ENCODE assay signal across 28 cellular contexts in genomic region chr15:101452572-101452971, GRCh38. TPM values are rescaled to one million over a fixed set of nuclear protein-coding genes. Genes with fewer than 3 reads are reported as not detected.
A peak's percentile ranks its signal among the peaks of the same experiment; 100 is the strongest.
DNase-seq lines count a peak whose midpoint lies in the region; ATAC-seq and TF ChIP-seq lines count a peak whose summit lies in the region.
"Had no signal": no experiment of that assay in that cellular context is flagged by ENCODE, and none has a peak within 500 bp of the region (broad histone marks: within the 10 kb centered on the region; RNA-seq: fewer than 3 reads in every experiment).

No MANE protein-coding gene starts in this region.

- no peak overlapping the region for H3K4me3 Mint-ChIP-seq in effector memory CD8-positive, alpha-beta T cell
- H3K4me3 Mint-ChIP-seq: activated CD4-positive, alpha-beta memory T cell treated with anti-CD3 and anti-CD28 coated beads for 36 hours; activated naive CD4-positive, alpha-beta T cell treated with anti-CD3 and anti-CD28 coated beads, Interleukin-2, amount 10 ng/mL, durations not matched to agents 7 days and 5 days; CD4-positive, alpha-beta T cell; immature natural killer cell; stimulated activated naive B cell treated with anti-CD40 and anti-IgM and Interleukin-4, amounts not matched to agents 10 μg/mL and 1 μg/mL and 100 μg/mL, for 72 hours had no signal

- H3K4me1 Mint-ChIP-seq in effector memory CD8-positive, alpha-beta T cell (ENCODE audit: low read depth in 2 of 2): no peaks in the 10 kb centered on the region

- H3K36me3 Mint-ChIP-seq in effector memory CD8-positive, alpha-beta T cell (ENCODE audit: insufficient read depth): no peaks in the 10 kb centered on the region
- H3K36me3 Mint-ChIP-seq: activated CD4-positive, alpha-beta memory T cell treated with anti-CD3 and anti-CD28 coated beads for 36 hours; activated naive CD4-positive, alpha-beta T cell treated with anti-CD3 and anti-CD28 coated beads, Interleukin-2, amount 10 ng/mL, durations not matched to agents 7 days and 5 days; brain; immature natural killer cell; stimulated activated naive B cell treated with anti-CD40 and anti-IgM and Interleukin-4, amounts not matched to agents 10 μg/mL and 1 μg/mL and 100 μg/mL, for 72 hours had no signal

- H3K4me1 ChIP-seq in right lobe of liver (peaks cover 0 to 82% (median 39%) of the 10 kb centered on the region in 4 donors), testis (peaks cover 47% of the 10 kb centered on the region)

- no peak for TF ChIP-seq POLR2A in right lobe of liver (IDR thresholded peaks at IDR 0.05)
- TF ChIP-seq POLR2A in testis (IDR thresholded peaks at IDR 0.05): no peak

- H3K27ac ChIP-seq in coronary artery (no peak overlapping the region), right lobe of liver (peak overlapping the region; percentile 74 to 98 (median 92)), testis (peak overlapping the region; percentile 65 to 73)
- H3K27ac ChIP-seq: neutrophil had no signal

- no peak for ATAC-seq in left ventricle myocardium superior
- ATAC-seq in right lobe of liver: peak; percentile 6 to 49 (median 34)
- no peak for ATAC-seq in effector memory CD8-positive, alpha-beta T cell (replicated peaks)
- no peak for ATAC-seq in GM18517 (IDR thresholded peaks at IDR 0.05; ENCODE audit: unreplicated experiment)
- ATAC-seq: activated CD4-positive, CD25-positive, alpha-beta regulatory T cell treated with anti-CD3 and anti-CD28 coated beads, Interleukin-2, amount 50 U/mL, for 24 hours; gastrocnemius medialis; stimulated activated naive B cell treated with anti-CD40 and anti-IgM and Interleukin-4, amounts not matched to agents 10 μg/mL and 1 μg/mL and 100 μg/mL, for 72 hours had no signal

- peaks cover 50 to 78% of the 10 kb centered on the region in 2 donors for H3K27me3 Mint-ChIP-seq in effector memory CD8-positive, alpha-beta T cell

- H3K36me3 ChIP-seq in right lobe of liver (peaks cover 0 to 6% (median 2%) of the 10 kb centered on the region in 4 donors), testis (ENCODE audit: low read depth, missing control alignments) (no peaks in the 10 kb centered on the region)
- H3K36me3 ChIP-seq: gastrocnemius medialis, HAP-1, left lung, neutrophil had no signal

- 36% methylated on average over 8 of the region's 11 CpGs for WGBS in right lobe of liver (ENCODE audit: insufficient coverage, low coverage, low lambda C conversion rate, missing lambda C conversion rate)
- whole genome bisulfite sequencing in testis, 2 donors: 55 to 69% methylated on average over 11 of the region's 11 CpGs

- intact Hi-C loops in cardiac septum (cut with DNase I) (loop anchor here (5.0 kb wide), 1 partner anchor 165 kb away; no protein-coding TSS in a partner anchor), left ventricle myocardium superior (cut with micrococcal nuclease) (no loop called here), right lobe of liver (cut with DNase I) (no loop called here), testis (cut with DNase I; ENCODE audit: low total_unique reads) (no loop called here)

- H3K9me3 Mint-ChIP-seq in effector memory CD8-positive, alpha-beta T cell: no peaks in the 10 kb centered on the region
- H3K9me3 Mint-ChIP-seq: activated CD4-positive, alpha-beta memory T cell treated with anti-CD3 and anti-CD28 coated beads for 36 hours; activated naive CD4-positive, alpha-beta T cell treated with anti-CD3 and anti-CD28 coated beads, Interleukin-2, amount 10 ng/mL, durations not matched to agents 7 days and 5 days; CD4-positive, alpha-beta T cell; immature natural killer cell; stimulated activated naive B cell treated with anti-CD40 and anti-IgM and Interleukin-4, amounts not matched to agents 10 μg/mL and 1 μg/mL and 100 μg/mL, for 72 hours had no signal

- no peak overlapping the region for H3K27ac Mint-ChIP-seq in effector memory CD8-positive, alpha-beta T cell
- H3K27ac Mint-ChIP-seq: activated CD4-positive, alpha-beta memory T cell treated with anti-CD3 and anti-CD28 coated beads for 36 hours; activated naive CD4-positive, alpha-beta T cell treated with anti-CD3 and anti-CD28 coated beads, Interleukin-2, amount 10 ng/mL, durations not matched to agents 7 days and 5 days; CD4-positive, alpha-beta T cell; immature natural killer cell; stimulated activated naive B cell treated with anti-CD40 and anti-IgM and Interleukin-4, amounts not matched to agents 10 μg/mL and 1 μg/mL and 100 μg/mL, for 72 hours had no signal

- H3K4me3 ChIP-seq in coronary artery (no peak overlapping the region), right lobe of liver (no peak overlapping the region), testis (no peak overlapping the region)
- H3K4me3 ChIP-seq: gastrocnemius medialis, HAP-1, left lung had no signal

- TF ChIP-seq CTCF in coronary artery (IDR thresholded peaks at IDR 0.05): no peak
- no peak for TF ChIP-seq CTCF in right lobe of liver (IDR thresholded peaks at IDR 0.05)
- TF ChIP-seq CTCF in testis (IDR thresholded peaks at IDR 0.05): no peak

- no peaks in the 10 kb centered on the region for H3K27me3 ChIP-seq in right lobe of liver
- no peaks in the 10 kb centered on the region for H3K27me3 ChIP-seq in testis
- H3K27me3 ChIP-seq: gastrocnemius medialis, left lung had no signal

- DNase-seq in cardiac septum (ENCODE audit: low spot score) (peak; percentile 61), left ventricle myocardium superior (no peak), coronary artery (ENCODE audit: low spot score) (peak; percentile 69), right lobe of liver (peak in 1 of 3 donors; percentile 59), testis (peak; percentile 14), NCI-H1048 (lab: John Stamatoyannopoulos, UW) (no peak)
- DNase-seq in effector memory CD8-positive, alpha-beta T cell: no peak
- DNase-seq: 8988T; activated CD4-positive, alpha-beta memory T cell treated with anti-CD3 and anti-CD28 coated beads for 36 hours; activated naive CD4-positive, alpha-beta T cell treated with anti-CD3 and anti-CD28 coated beads, Interleukin-2, amount 10 ng/mL, durations not matched to agents 7 days and 5 days; CD4-positive, alpha-beta T cell; cerebellar nuclear complex; DMS 273 treated with DMSO at 0.1 percent for 48 hours; EL; gastrocnemius medialis; immature natural killer cell; NCI-H1436; NCI-H2081; NCI-H2227 treated with DMSO at 0.1 percent for 48 hours; NCI-H526 treated with DMSO at 0.1 percent for 48 hours; Right ventricle myocardium superior; stimulated activated naive B cell treated with anti-CD40 and anti-IgM and Interleukin-4, amounts not matched to agents 10 μg/mL and 1 μg/mL and 100 μg/mL, for 72 hours had no signal

- H3K9me3 ChIP-seq in right lobe of liver: no peaks in the 10 kb centered on the region
- H3K9me3 ChIP-seq in testis: no peaks in the 10 kb centered on the region
- H3K9me3 ChIP-seq: gastrocnemius medialis, HAP-1, left lung, neutrophil had no signal

RNA-seq across cellular contexts. Expression of gene PCSK6, which starts 36.9 kb away (rescaled TPM):
- total RNA-seq in cardiac septum (10.6 TPM), left ventricle myocardium superior (31.9 TPM), right lobe of liver (100 to 1,000 TPM; 165 to 218 (median 207) TPM), testis (100 to 1,000 TPM in 1 of 2 donors, 10 to 100 TPM in 1; 95.4 to 156 TPM)
- polyA plus RNA-seq in testis (ENCODE audit: insufficient read depth, low read depth, low replicate concordance): 43.9 TPM

Comparison
In these comparisons a context has a peak if more than half of its experiments do, and no peak if none do; other contexts are left out.
1. DNase-seq: peak in cardiac septum (single experiment), coronary artery (single experiment) and testis (single experiment); none in left ventricle myocardium superior (single experiment), effector memory CD8-positive, alpha-beta T cell (0 of 3) and NCI-H1048 (single experiment).
2. ATAC-seq: peak in right lobe of liver (4 of 4); none in left ventricle myocardium superior (single experiment), effector memory CD8-positive, alpha-beta T cell (single experiment) and GM18517 (single experiment).
3. H3K27ac ChIP-seq: peak in right lobe of liver (3 of 3) and testis (2 of 2); none in coronary artery (0 of 2).